14 cellular contexts compared by ENCODE assay signal in genomic region chr2:165018207-165018606, GRCh38.
A peak's percentile ranks its signal among the peaks of the same experiment; 100 is the strongest.
DNase-seq lines count a peak whose midpoint lies in the region; ATAC-seq, FAIRE-seq and TF ChIP-seq lines count a peak whose summit lies in the region.
"Had no signal": no experiment of that assay in that cellular context is flagged by ENCODE, and none has a peak within 500 bp of the region (broad histone marks: within the 10 kb centered on the region; RNA-seq: fewer than 3 reads in every experiment).

No MANE protein-coding gene starts in this region.

- H4K5ac ChIP-seq in H9 (ENCODE audit: insufficient read length, low read depth, low read length) (no peak overlapping the region), H1 (ENCODE audit: insufficient read length, low read depth, low read length) (no peak overlapping the region)

- H3K9me3 Mint-ChIP-seq in H9 = no peaks in the 10 kb centered on the region
- H3K9me3 Mint-ChIP-seq: activated naive CD8-positive, alpha-beta T cell treated with anti-CD3 and anti-CD28 coated beads, Interleukin-2, amount 50 U/mL, for 24 hours had no signal

- TF ChIP-seq CTCF in H9 (conservative IDR thresholded peaks at IDR 0.05) = no peak
- TF ChIP-seq CTCF in H1 (IDR thresholded peaks at IDR 0.05; ENCODE audit: control extremely low read depth in 1 of 3, insufficient read depth in 1 of 3, low read depth in 1 of 3, low read length in 3 of 3) = 0 out of 4 replicates have a peak, but pooled peaks of 1 of the 3 experiments have one; percentile 19
- no peak for TF ChIP-seq CTCF in parathyroid adenoma (IDR thresholded peaks at IDR 0.05)

- H3K4me3 Mint-ChIP-seq in H9 = no peak overlapping the region
- H3K4me3 Mint-ChIP-seq: activated naive CD8-positive, alpha-beta T cell treated with anti-CD3 and anti-CD28 coated beads, Interleukin-2, amount 50 U/mL, for 24 hours; CD14-positive monocyte; natural killer cell had no signal

- FAIRE-seq in H1 (lab: Jason Lieb, UNC) (peak; percentile 39), GM12892 (lab: Jason Lieb, UNC) (no peak)

- H3K23ac ChIP-seq in H9 (ENCODE audit: insufficient read length, low read depth, low read length) = no peak overlapping the region
- H3K23ac ChIP-seq in H1 (ENCODE audit: insufficient read length) = no peak overlapping the region

- H3K27me3 ChIP-seq in H9 (ENCODE audit: insufficient read depth, low read length) (no peaks in the 10 kb centered on the region), H1 (replicated peaks in 1 of 4; ENCODE audit: control insufficient read depth in 3 of 4, extremely low read depth in 1 of 4, insufficient read depth in 3 of 4, low read length in 3 of 4) (no peaks in the 10 kb centered on the region), parathyroid adenoma (ENCODE audit: control insufficient read depth, insufficient read depth, low read length) (no peaks in the 10 kb centered on the region)

- peak; percentile 56 for DNase-seq in H9
- peak; percentile 38 for DNase-seq in NCI-H524 treated with DMSO at 0.1 percent for 48 hours (lab: John Stamatoyannopoulos, UW)
- DNase-seq in H1 (ENCODE audit: low read depth in 1 of 2, low spot score in 2 of 2) = no peak
- DNase-seq in GM03348 (ENCODE audit: low spot score) = no peak
- no peak for DNase-seq in NCI-H345 treated with DMSO at 0.1 percent for 48 hours (lab: John Stamatoyannopoulos, UW; ENCODE audit: unreplicated experiment)
- DNase-seq in GM12892 (ENCODE audit: insufficient read length) = no peak
- DNase-seq: activated naive CD8-positive, alpha-beta T cell treated with anti-CD3 and anti-CD28 coated beads, Interleukin-2, amount 50 U/mL, for 24 hours; activated T-cell treated with anti-CD3 and anti-CD28 coated beads for 4 hours; foreskin melanocyte; MV-4-11; natural killer cell had no signal

- TF ChIP-seq EP300 in H1 (IDR thresholded peaks at IDR 0.05; ENCODE audit: borderline replicate concordance in 1 of 2, low read depth in 2 of 2, low read length in 2 of 2) = no peak

- H3K79me1 ChIP-seq in H9 (ENCODE audit: insufficient read depth, low read depth, low read length, poor library complexity, severe bottlenecking) (no peaks in the 10 kb centered on the region), H1 (ENCODE audit: low read depth, low read length) (no peaks in the 10 kb centered on the region)

- H3K14ac ChIP-seq in H9 (ENCODE audit: insufficient read depth, low read length) = no peak overlapping the region
- H3K14ac ChIP-seq in H1 (ENCODE audit: insufficient read length) = no peak overlapping the region

- WGBS in H9 (ENCODE audit: extremely low coverage, insufficient read length, low lambda C conversion rate) = no CpG with 5 or more reads among the region's 6 CpGs
- 25% methylated on average over 6 of the region's 6 CpGs; no CpG with 5 or more reads in 1 of the 2 experiments for WGBS in H1 (ENCODE audit: extremely low coverage in 1 of 2, insufficient coverage in 1 of 2, insufficient read length in 1 of 2, insufficient replicate concordance in 2 of 2, low coverage in 1 of 2, low lambda C conversion rate in 2 of 2, missing lambda C conversion rate in 1 of 2), 2 experiments

- POLR2A ChIA-PET in H1 (lab: Charles Lee; ENCODE audit: partially characterized antibody) = interaction anchor here (0.6 kb wide), 1 partner anchor 734 kb away, joined by 3 read pairs; no protein-coding TSS in a partner anchor

- no peak overlapping the region for H3K56ac ChIP-seq in H9 (ENCODE audit: insufficient read length, low read depth, low read length)
- H3K56ac ChIP-seq in H1 (replicated peaks; ENCODE audit: insufficient read length, low read depth, low read length) = no peak overlapping the region

- peaks cover 0 to 8% (median 0%) of the 10 kb centered on the region in 3 experiments; a peak in 3 of 7 replicates for H3K36me3 Mint-ChIP-seq in H9 (ENCODE audit: insufficient read depth in 1 of 3, low read depth in 3 of 3)
- H3K36me3 Mint-ChIP-seq: CD14-positive monocyte, natural killer cell had no signal

- TF ChIP-seq RAD21 in H1 (IDR thresholded peaks at IDR 0.05 in 1 of 2, conservative IDR thresholded peaks at IDR 0.05 in 1 of 2; ENCODE audit: low read depth in 2 of 2, low read length in 2 of 2) = peak; percentile 13 to 25; a peak in 2 of 4 replicates

- H2AK5ac ChIP-seq in H9 (ENCODE audit: insufficient read length, low read length) = no peak overlapping the region
- no peak overlapping the region for H2AK5ac ChIP-seq in H1 (ENCODE audit: low read depth, low read length)

- no peak overlapping the region for H3T11ph ChIP-seq in H9 (ENCODE audit: low read length)

- H3K36me3 ChIP-seq in H1 (ENCODE audit: control insufficient read depth in 2 of 4, insufficient read depth in 4 of 4, low read length in 3 of 4) = no peaks in the 10 kb centered on the region
- no peaks in the 10 kb centered on the region for H3K36me3 ChIP-seq in parathyroid adenoma (ENCODE audit: control insufficient read depth, insufficient read depth, low read length)

- no peak overlapping the region for H3K27ac ChIP-seq in H9 (ENCODE audit: insufficient read length, low read depth, low read length)
- H3K27ac ChIP-seq in H1 (ENCODE audit: low read depth, low read length) = no peak overlapping the region
- H3K27ac ChIP-seq in parathyroid adenoma = no peak overlapping the region

- H3K9ac ChIP-seq in H9 (ENCODE audit: extremely low read depth, insufficient read length, low read length) (no peak overlapping the region), H1 (replicated peaks in 1 of 4; ENCODE audit: extremely low read depth in 1 of 4, low read depth in 3 of 4, low read length in 3 of 4) (no peak overlapping the region), parathyroid adenoma (no peak overlapping the region)

- H2BK5ac ChIP-seq in H9 (ENCODE audit: insufficient read length, low read length) = no peak overlapping the region
- H2BK5ac ChIP-seq in H1 (ENCODE audit: low read depth, low read length) = no peak overlapping the region

- H2BK12ac ChIP-seq in H9 (ENCODE audit: insufficient read length, low read depth, low read length) (no peak overlapping the region), H1 (ENCODE audit: low read depth, low read length) (no peak overlapping the region)

- TF ChIP-seq POLR2A in H1 (IDR thresholded peaks at IDR 0.05; ENCODE audit: control extremely low read depth in 1 of 2, low read depth in 2 of 2, low read length in 2 of 2) = no peak
- TF ChIP-seq POLR2A in GM12892 (IDR thresholded peaks at IDR 0.05; ENCODE audit: low read depth, low read length) = no peak

- H3K27ac Mint-ChIP-seq in H9 = no peak overlapping the region
- H3K27ac Mint-ChIP-seq: activated naive CD8-positive, alpha-beta T cell treated with anti-CD3 and anti-CD28 coated beads, Interleukin-2, amount 50 U/mL, for 24 hours; CD14-positive monocyte; natural killer cell had no signal

- peaks cover 2% of the 10 kb centered on the region; the same call in 1 of the 2 replicates for H3K27me3 Mint-ChIP-seq in H9 (ENCODE audit: low read depth)

- no peaks in the 10 kb centered on the region for H3K79me2 ChIP-seq in H9 (ENCODE audit: insufficient read depth, low read length)
- no peaks in the 10 kb centered on the region for H3K79me2 ChIP-seq in H1 (ENCODE audit: control insufficient read depth in 1 of 2, insufficient read depth in 2 of 2, low read length in 2 of 2)
- no peaks in the 10 kb centered on the region for H3K79me2 ChIP-seq in parathyroid adenoma

- no peak for ATAC-seq in HG02938 (IDR thresholded peaks at IDR 0.05; ENCODE audit: unreplicated experiment)
- ATAC-seq: activated naive CD8-positive, alpha-beta T cell treated with anti-CD3 and anti-CD28 coated beads, Interleukin-2, amount 50 U/mL, for 24 hours; natural killer cell had no signal

- H4K91ac ChIP-seq in H9 (ENCODE audit: insufficient read length, low read depth, low read length) (no peak overlapping the region), H1 (replicated peaks; ENCODE audit: insufficient read length, low read length) (no peak overlapping the region)

- CTCF ChIA-PET in H1 (lab: Charles Lee; ENCODE audit: partially characterized antibody) = interaction anchor here (0.7 to 7.3 kb wide), 29 partner anchors 9 to 300 kb away, joined by 3 to 218 read pairs (median 5); partner anchors contain the start of genes SCN2A and SCN3A

- H3K9me3 ChIP-seq in H9 (ENCODE audit: control insufficient read depth, low read depth, low read length) (no peaks in the 10 kb centered on the region), H1 (ENCODE audit: insufficient read depth in 2 of 2, low read depth in 1 of 2, low read length in 1 of 2) (no peaks in the 10 kb centered on the region), parathyroid adenoma (ENCODE audit: control insufficient read depth, low read length) (no peaks in the 10 kb centered on the region)

- H3K18ac ChIP-seq in H9 (ENCODE audit: insufficient read length, low read depth, low read length) (no peak overlapping the region), H1 (ENCODE audit: extremely low read depth, low read length) (no peak overlapping the region)

- no peak overlapping the region for H2BK20ac ChIP-seq in H9 (ENCODE audit: low read depth, low read length, poor library complexity, severe bottlenecking)
- H2BK20ac ChIP-seq in H1 (ENCODE audit: low read length) = no peak overlapping the region

- H2AFZ ChIP-seq in H9 (ENCODE audit: low read length) (no peak overlapping the region), H1 (ENCODE audit: low read length) (peak overlapping the region; percentile 89), parathyroid adenoma (peak overlapping the region; percentile 51)

- no peak overlapping the region for H3K4me3 ChIP-seq in H1 (ENCODE audit: extremely low read depth in 1 of 4, insufficient read depth in 2 of 4, low read depth in 3 of 4, low read length in 4 of 4)
- H3K4me3 ChIP-seq in parathyroid adenoma (ENCODE audit: low read depth, low read length) = no peak overlapping the region

- H3K4me1 ChIP-seq in H9 (ENCODE audit: insufficient read depth, low read length) (no peaks in the 10 kb centered on the region; the same call in 1 of the 2 replicates), H1 (replicated peaks in 1 of 4; ENCODE audit: control insufficient read depth in 3 of 4, insufficient read depth in 4 of 4, low read length in 3 of 4) (peaks cover 0 to 5% (median under 1%) of the 10 kb centered on the region in 4 experiments; a peak in 2 of 7 replicates), parathyroid adenoma (no peaks in the 10 kb centered on the region)

- H4K20me1 ChIP-seq in H9 (ENCODE audit: control insufficient read depth, insufficient read depth, insufficient read length) = no peaks in the 10 kb centered on the region
- no peaks in the 10 kb centered on the region for H4K20me1 ChIP-seq in H1 (replicated peaks in 1 of 2; ENCODE audit: control insufficient read depth in 1 of 2, insufficient read depth in 2 of 2, low read length in 2 of 2)

- H3K23me2 ChIP-seq in H9 (ENCODE audit: insufficient read length, low read depth, low read length, poor library complexity, severe bottlenecking) (no peaks in the 10 kb centered on the region), H1 (ENCODE audit: low read depth, low read length) (no peaks in the 10 kb centered on the region)

- H4K8ac ChIP-seq in H9 (replicated peaks; ENCODE audit: insufficient read length, low read depth, low read length) (no peak overlapping the region), H1 (ENCODE audit: extremely low read depth, insufficient read depth, low read length) (no peak overlapping the region)

- peaks cover 0 to 7% of the 10 kb centered on the region in 2 experiments; a peak in 2 of 4 replicates for H3K4me1 Mint-ChIP-seq in H9

- no peak overlapping the region for H2BK120ac ChIP-seq in H9 (ENCODE audit: low read depth, low read length, poor library complexity, severe bottlenecking)
- H2BK120ac ChIP-seq in H1 (replicated peaks; ENCODE audit: low read depth, low read length) = no peak overlapping the region

- no peak overlapping the region for H3K4ac ChIP-seq in H9 (ENCODE audit: low read depth, low read length)
- no peak overlapping the region for H3K4ac ChIP-seq in H1 (replicated peaks; ENCODE audit: insufficient read length, low read depth, low read length)

- H3K4me2 ChIP-seq in H9 (ENCODE audit: insufficient read depth, insufficient read length, low read length) (no peak overlapping the region), H1 (ENCODE audit: insufficient read depth in 1 of 2, low read depth in 2 of 2, low read length in 2 of 2) (peak overlapping the region; percentile 23 to 30; a peak in 1 of 4 replicates), parathyroid adenoma (ENCODE audit: low read length) (no peak overlapping the region)

- H2BK15ac ChIP-seq in H9 (ENCODE audit: low read depth, low read length) (no peak overlapping the region), H1 (ENCODE audit: low read length) (no peak overlapping the region)

Comparison
In these comparisons a context has a peak if more than half of its experiments do, and no peak if none do; other contexts are left out.
1. DNase-seq: peak in H9 (single experiment) and NCI-H524 treated with DMSO at 0.1 percent for 48 hours (single experiment); none in H1 (0 of 2), GM03348 (single experiment), NCI-H345 treated with DMSO at 0.1 percent for 48 hours (single experiment) and GM12892 (single experiment).
2. H3K4me2 ChIP-seq: peak in H1 (2 of 2); none in H9 (single experiment) and parathyroid adenoma (single experiment).